ENCODE assay signal across 8 cellular contexts in the genomic region with DNA sequence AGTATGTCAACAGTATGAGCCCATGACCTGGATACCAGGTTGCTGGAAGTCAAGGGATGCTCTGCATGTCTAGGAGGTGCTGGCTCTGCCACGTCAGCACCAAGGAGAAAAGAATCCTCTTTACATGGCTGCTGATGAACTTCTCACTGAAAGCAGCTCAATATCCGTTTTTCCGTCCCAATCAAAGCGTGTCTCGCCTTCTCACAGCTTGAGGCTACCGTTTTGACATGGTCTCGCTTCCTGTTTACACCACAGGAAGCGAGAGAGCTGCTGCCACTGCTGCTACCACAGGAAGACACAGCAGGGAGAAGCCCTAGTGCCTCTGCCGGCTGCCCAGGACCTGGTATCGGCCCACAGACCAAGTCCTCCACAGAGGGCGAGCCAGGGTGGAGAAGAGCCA. TPM values are rescaled to one million over a fixed set of nuclear protein-coding genes. Genes with fewer than 3 reads are reported as not detected.
DNase-seq lines count a peak whose midpoint lies in the region; ATAC-seq and TF ChIP-seq lines count a peak whose summit lies in the region.

No MANE protein-coding gene starts in this region.

- H3K4me2 ChIP-seq in mammary epithelial cell (ENCODE audit: insufficient read depth, low read depth, low read length): no peak overlapping the region

- H3K4me1 Mint-ChIP-seq in MCF 10A (ENCODE audit: insufficient read depth, unreplicated experiment) (peaks cover 22% of the 10 kb centered on the region), WTC11 (peaks cover 25% of the 10 kb centered on the region)

- H3K4me3 ChIP-seq in mammary epithelial cell (replicated peaks in 1 of 3; ENCODE audit: insufficient read depth in 1 of 3, low read depth in 2 of 3, low read length in 3 of 3) (no peak overlapping the region), colonic mucosa (peak overlapping the region; percentile 35)

- H3K27me3 Mint-ChIP-seq in MCF 10A (ENCODE audit: insufficient read depth, unreplicated experiment): no peaks in the 10 kb centered on the region
- H3K27me3 Mint-ChIP-seq in WTC11 (ENCODE audit: low read depth): peaks cover 8% of the 10 kb centered on the region

- H3K27ac Mint-ChIP-seq in MCF 10A (ENCODE audit: low read depth, unreplicated experiment): no peak overlapping the region
- H3K27ac Mint-ChIP-seq in WTC11: no peak overlapping the region

- CTCF ChIA-PET in MCF 10A (lab: Yijun Ruan, JAX): interaction anchor here (1.0 to 1.3 kb wide), 2 partner anchors 22 to 30 kb away, joined by 3 read pairs; no protein-coding TSS in a partner anchor
- CTCF ChIA-PET in mammary epithelial cell (lab: Charles Lee; ENCODE audit: low non-redundant PET): no interaction called here
- CTCF ChIA-PET in WTC11 (lab: Charles Lee): interaction anchor here (1.1 to 1.7 kb wide), 3 partner anchors 21 to 31 kb away, joined by 3 to 7 read pairs (median 5); a partner anchor contains a TSS

- TF ChIP-seq CTCF in MCF 10A (IDR thresholded peaks at IDR 0.05; ENCODE audit: unreplicated experiment) (no peak), mammary epithelial cell (conservative IDR thresholded peaks at IDR 0.05 in 1 of 2, IDR thresholded peaks at IDR 0.05 in 1 of 2; ENCODE audit: extremely low read depth in 1 of 2, insufficient read depth in 1 of 2, low read depth in 1 of 2, low read length in 2 of 2) (no peak), WTC11 (IDR thresholded peaks at IDR 0.05) (no peak), colonic mucosa (IDR thresholded peaks at IDR 0.05) (no peak)

- DNase-seq in MCF 10A (ENCODE audit: unreplicated experiment): peak; percentile 48
- DNase-seq in mammary epithelial cell: no peak
- no peak for DNase-seq in WTC11 (ENCODE audit: low spot score)
- peak; percentile 49 for DNase-seq in colonic mucosa
- peak; percentile 74 for DNase-seq in sciatic nerve (ENCODE audit: low spot score)
- no peak for DNase-seq in NCI-H1048 (lab: John Stamatoyannopoulos, UW)
- DNase-seq in 8988T: no peak

- WGBS in mammary epithelial cell (ENCODE audit: low coverage, missing lambda C conversion rate): 81% methylated on average over 11 of the region's 11 CpGs

- no peaks in the 10 kb centered on the region for H4K20me1 ChIP-seq in mammary epithelial cell (ENCODE audit: insufficient read depth, low read length)

- dilution Hi-C loops in mammary epithelial cell (cut with HindIII; ENCODE audit: low sequenced_read_pairs): no loop called here

- intact Hi-C loops in MCF 10A (cut with micrococcal nuclease): loop anchor here (1.0 kb wide), 2 partner anchors 28 to 42 kb away; a partner anchor contains a TSS
- intact Hi-C loops in mammary epithelial cell (cut with micrococcal nuclease): loop anchor here (1.0 to 5.0 kb wide), 3 partner anchors 17 to 826 kb away; a partner anchor contains a TSS
- intact Hi-C loops in colonic mucosa (cut with DNase I): no loop called here
- intact Hi-C loops in sciatic nerve (cut with DNase I): no loop called here

- H3K4me1 ChIP-seq in mammary epithelial cell (ENCODE audit: insufficient read depth, low read length) (peaks cover 22% of the 10 kb centered on the region), colonic mucosa (no peaks in the 10 kb centered on the region)

- POLR2A ChIA-PET in MCF 10A (lab: Yijun Ruan, JAX) (interaction anchor here (0.6 to 1.8 kb wide), 6 partner anchors 16 to 137 kb away, joined by 3 to 8 read pairs (median 4); a partner anchor contains a TSS), WTC11 (lab: Charles Lee) (no interaction called here)

- no peaks in the 10 kb centered on the region for H3K79me2 ChIP-seq in mammary epithelial cell (ENCODE audit: insufficient read depth, low read length)

- BruUV-seq in MCF 10A (replicated peaks; lab: Mats Ljungman, UMichigan): no TSS peak
- no TSS peak for BruUV-seq in mammary epithelial cell (replicated peaks; lab: Mats Ljungman, UMichigan)

- H3K9me3 ChIP-seq in mammary epithelial cell (replicated peaks; ENCODE audit: insufficient read depth, low read length) (no peaks in the 10 kb centered on the region), colonic mucosa (no peaks in the 10 kb centered on the region)

- in situ Hi-C loops in mammary epithelial cell (cut with MboI; ENCODE audit: low sequenced_read_pairs in 2 of 2): no loop called here

- no peaks in the 10 kb centered on the region for H3K36me3 ChIP-seq in mammary epithelial cell (ENCODE audit: insufficient read depth, low read length)
- H3K36me3 ChIP-seq in colonic mucosa: no peaks in the 10 kb centered on the region

- no peak overlapping the region for H2AFZ ChIP-seq in mammary epithelial cell (ENCODE audit: low read depth, low read length)

- peak; percentile 39 for ATAC-seq in HG03432 (IDR thresholded peaks at IDR 0.05; ENCODE audit: unreplicated experiment)
- peak; percentile 32; the same call in 1 of the 2 replicates for ATAC-seq in WTC11
- ATAC-seq in sciatic nerve: peak; percentile 58

- H3K36me3 Mint-ChIP-seq in MCF 10A (ENCODE audit: insufficient read depth, unreplicated experiment) (no peaks in the 10 kb centered on the region), WTC11 (no peaks in the 10 kb centered on the region)

- H3K9me3 Mint-ChIP-seq in MCF 10A (ENCODE audit: unreplicated experiment): no peaks in the 10 kb centered on the region
- no peaks in the 10 kb centered on the region for H3K9me3 Mint-ChIP-seq in WTC11

- H3K9ac ChIP-seq in mammary epithelial cell (ENCODE audit: insufficient read depth, low read length): no peak overlapping the region
- H3K9ac ChIP-seq in colonic mucosa (ENCODE audit: low read depth in 2 of 2, low read length in 2 of 2): peak overlapping the region; percentile 41 to 65

- H3K27ac ChIP-seq in mammary epithelial cell (ENCODE audit: insufficient read depth, low read depth, low read length): no peak overlapping the region
- peak overlapping the region; percentile 71 for H3K27ac ChIP-seq in colonic mucosa

- no peaks in the 10 kb centered on the region for H3K27me3 ChIP-seq in mammary epithelial cell (ENCODE audit: insufficient read depth, low read length)
- H3K27me3 ChIP-seq in colonic mucosa: no peaks in the 10 kb centered on the region

- H3K4me3 Mint-ChIP-seq in MCF 10A (ENCODE audit: unreplicated experiment) (no peak overlapping the region), WTC11 (no peak overlapping the region)

TF ChIP-seq in WTC11, 78 proteins besides CTCF, POLR2A, EP300 and RAD21:
- TF ChIP-seq NFYB (CRISPR knock-in tag; conservative IDR thresholded peaks at IDR 0.05; ENCODE audit: low read depth) (no peak), JAZF1 (CRISPR knock-in tag; IDR thresholded peaks at IDR 0.05) (no peak)
- TF ChIP-seq, protein P1, sequence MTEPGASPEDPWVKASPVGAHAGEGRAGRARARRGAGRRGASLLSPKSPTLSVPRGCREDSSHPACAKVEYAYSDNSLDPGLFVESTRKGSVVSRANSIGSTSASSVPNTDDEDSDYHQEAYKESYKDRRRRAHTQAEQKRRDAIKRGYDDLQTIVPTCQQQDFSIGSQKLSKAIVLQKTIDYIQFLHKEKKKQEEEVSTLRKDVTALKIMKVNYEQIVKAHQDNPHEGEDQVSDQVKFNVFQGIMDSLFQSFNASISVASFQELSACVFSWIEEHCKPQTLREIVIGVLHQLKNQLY (CRISPR knock-in tag; IDR thresholded peaks at IDR 0.05): no peak
- TF ChIP-seq, protein P2, sequence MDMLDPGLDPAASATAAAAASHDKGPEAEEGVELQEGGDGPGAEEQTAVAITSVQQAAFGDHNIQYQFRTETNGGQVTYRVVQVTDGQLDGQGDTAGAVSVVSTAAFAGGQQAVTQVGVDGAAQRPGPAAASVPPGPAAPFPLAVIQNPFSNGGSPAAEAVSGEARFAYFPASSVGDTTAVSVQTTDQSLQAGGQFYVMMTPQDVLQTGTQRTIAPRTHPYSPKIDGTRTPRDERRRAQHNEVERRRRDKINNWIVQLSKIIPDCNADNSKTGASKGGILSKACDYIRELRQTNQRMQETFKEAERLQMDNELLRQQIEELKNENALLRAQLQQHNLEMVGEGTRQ (CRISPR knock-in tag; IDR thresholded peaks at IDR 0.05): no peak

RNA-seq across cellular contexts. Expression of a gene that starts 27.3 kb away (rescaled TPM):
- total RNA-seq in MCF 10A (2022): 2.0 and 3.4 TPM in 2 replicates
- total RNA-seq in mammary epithelial cell: 10 to 100 TPM; 10.2 to 19.1 TPM
- 29.0 TPM for polyA plus RNA-seq in mammary epithelial cell
- polyA minus RNA-seq in mammary epithelial cell: 9.8 TPM
- 6.3 to 7.2 TPM (median 6.8 TPM) in 3 replicates for total RNA-seq in WTC11 (2021)
- total RNA-seq in colonic mucosa: 10 to 100 TPM; 34.7 to 38.7 TPM
- total RNA-seq in sciatic nerve: 6.1 TPM

Comparison
In these comparisons a context has a peak if more than half of its experiments do, and no peak if none do; other contexts are left out.
1. DNase-seq: peak in MCF 10A (single experiment), colonic mucosa (single experiment) and sciatic nerve (single experiment); none in mammary epithelial cell (single experiment), WTC11 (single experiment), NCI-H1048 (single experiment) and 8988T (single experiment).
2. intact Hi-C loops: an anchor here in MCF 10A (1.0 kb wide) and mammary epithelial cell (1.0 to 5.0 kb wide); none called in colonic mucosa and sciatic nerve.
3. Peak in every context shown above with its lines, with median percentiles within 50 percentile points of each other: ATAC-seq.